ENCODE assay signal across 14 cellular contexts in genomic region chr1:201728731-201729130, GRCh38.
"Had no signal": no experiment of that assay in that cellular context is flagged by ENCODE, and none has a peak within 500 bp of the region (broad histone marks: within the 10 kb centered on the region; RNA-seq: fewer than 3 reads in every experiment).

No MANE protein-coding gene starts in this region.

- H3K9me3 Mint-ChIP-seq: activated naive CD4-positive, alpha-beta T cell treated with anti-CD3 and anti-CD28 coated beads, Interleukin-2, amount 50 U/mL, for 24 hours; endodermal cell; natural killer cell treated with Interleukin-12 subunit alpha and Interleukin-12 subunit beta and Interleukin-15 and Interleukin-18, amount 100 ng/mL, for 72 hours had no signal

- ATAC-seq: left colon; natural killer cell treated with Interleukin-12 subunit alpha and Interleukin-12 subunit beta and Interleukin-15 and Interleukin-18, amount 100 ng/mL, for 72 hours; T-helper 17 cell had no signal

- H3K36me3 Mint-ChIP-seq: activated naive CD4-positive, alpha-beta T cell treated with anti-CD3 and anti-CD28 coated beads, Interleukin-2, amount 50 U/mL, for 24 hours; natural killer cell treated with Interleukin-12 subunit alpha and Interleukin-12 subunit beta and Interleukin-15 and Interleukin-18, amount 100 ng/mL, for 72 hours had no signal

- H3K4me1 Mint-ChIP-seq: activated naive CD4-positive, alpha-beta T cell treated with anti-CD3 and anti-CD28 coated beads, Interleukin-2, amount 50 U/mL, for 24 hours had no signal

- H3K36me3 ChIP-seq: thyroid gland had no signal

- H3K4me3 ChIP-seq: thyroid gland had no signal

- DNase-seq: activated CD4-positive, CD25-positive, alpha-beta regulatory T cell; dermis blood vessel endothelial cell; endodermal cell; erythroblast; hypothalamus; left colon; mammary epithelial cell; stimulated activated CD4-positive, alpha-beta T cell treated with anti-CD3 and anti-CD28 coated beads, Interleukin-4, amount 100 ng/mL, for 4 hours; T-helper 17 cell; thyroid gland had no signal

- H3K9me3 ChIP-seq: thyroid gland had no signal

- FAIRE-seq: TTC549, urothelium cell line had no signal

- H3K27ac Mint-ChIP-seq: activated naive CD4-positive, alpha-beta T cell treated with anti-CD3 and anti-CD28 coated beads, Interleukin-2, amount 50 U/mL, for 24 hours; endodermal cell; natural killer cell treated with Interleukin-12 subunit alpha and Interleukin-12 subunit beta and Interleukin-15 and Interleukin-18, amount 100 ng/mL, for 72 hours; T-helper 17 cell had no signal

- H3K27ac ChIP-seq: thyroid gland had no signal

- H3K27me3 Mint-ChIP-seq: activated naive CD4-positive, alpha-beta T cell treated with anti-CD3 and anti-CD28 coated beads, Interleukin-2, amount 50 U/mL, for 24 hours had no signal

- H3K4me3 Mint-ChIP-seq: activated naive CD4-positive, alpha-beta T cell treated with anti-CD3 and anti-CD28 coated beads, Interleukin-2, amount 50 U/mL, for 24 hours; endodermal cell; natural killer cell treated with Interleukin-12 subunit alpha and Interleukin-12 subunit beta and Interleukin-15 and Interleukin-18, amount 100 ng/mL, for 72 hours; T-helper 17 cell had no signal

- H3K27me3 ChIP-seq: thyroid gland had no signal
